ENCODE assay signal across 8 cellular contexts in genomic region chr2:199979841-199980628, GRCh38. TPM values are rescaled to one million over a fixed set of nuclear protein-coding genes. Genes with fewer than 3 reads are reported as not detected.
DNase-seq lines count a peak whose midpoint lies in the region; ATAC-seq and TF ChIP-seq lines count a peak whose summit lies in the region.

No MANE protein-coding gene starts in this region.

- H3K4me1 ChIP-seq in neuron (ENCODE audit: insufficient read depth, low read length) (peaks cover 7% of the 10 kb centered on the region), stomach (peaks cover 0 to 22% (median 10%) of the 10 kb centered on the region in 4 donors)

- peak overlapping the region; percentile 72 for H3K27ac Mint-ChIP-seq in activated T-cell treated with anti-CD3 and anti-CD28 coated beads, Interleukin-2, amount 50 U/mL, for 72 hours

- H3K36me3 Mint-ChIP-seq in activated T-cell treated with anti-CD3 and anti-CD28 coated beads, Interleukin-2, amount 50 U/mL, for 72 hours (ENCODE audit: insufficient read depth in 2 of 2): peaks cover 5 to 6% of the 10 kb centered on the region in 2 donors

- H3K9me3 ChIP-seq in neuron (ENCODE audit: low read length) (no peaks in the 10 kb centered on the region), stomach (no peaks in the 10 kb centered on the region)

- H2AFZ ChIP-seq in neuron (ENCODE audit: low read depth, low read length): peak overlapping the region; percentile 17

- H3K36me3 ChIP-seq in neuron (ENCODE audit: insufficient read depth, low read length) (no peaks in the 10 kb centered on the region), stomach (no peaks in the 10 kb centered on the region)

- no peak for TF ChIP-seq EP300 in stomach (IDR thresholded peaks at IDR 0.05)

- no peak overlapping the region for H3K27ac ChIP-seq in stomach

- peak overlapping the region; percentile 27 to 79 for H3K4me3 Mint-ChIP-seq in activated T-cell treated with anti-CD3 and anti-CD28 coated beads, Interleukin-2, amount 50 U/mL, for 72 hours

- H3K4me1 Mint-ChIP-seq in activated T-cell treated with anti-CD3 and anti-CD28 coated beads, Interleukin-2, amount 50 U/mL, for 72 hours (ENCODE audit: low read depth): peaks cover 32% of the 10 kb centered on the region

- peaks cover 0 to 3% of the 10 kb centered on the region in 2 donors for H3K9me3 Mint-ChIP-seq in activated T-cell treated with anti-CD3 and anti-CD28 coated beads, Interleukin-2, amount 50 U/mL, for 72 hours

- no peaks in the 10 kb centered on the region for H3K27me3 ChIP-seq in neuron (ENCODE audit: insufficient read depth, low read length)
- H3K27me3 ChIP-seq in stomach: no peaks in the 10 kb centered on the region

- intact Hi-C loops in stomach (cut with DNase I; ENCODE audit: low total_unique reads): loop anchor here (5.0 kb wide), 1 partner anchor 502 kb away; no protein-coding TSS in a partner anchor

- peak; percentile 40 for DNase-seq in NCI-H146 (lab: John Stamatoyannopoulos, UW)
- no peak for DNase-seq in NCI-H146 treated with DMSO at 0.1 percent for 48 hours (lab: John Stamatoyannopoulos, UW; ENCODE audit: unreplicated experiment)
- peak; percentile 71 for DNase-seq in HT1080 (ENCODE audit: low read depth)
- peak; percentile 82 for DNase-seq in RKO (ENCODE audit: low spot score)
- DNase-seq in activated T-cell treated with anti-CD3 and anti-CD28 coated beads, Interleukin-2, amount 50 U/mL, for 72 hours: peak; percentile 84 to 88
- peak; percentile 89 for DNase-seq in fibroblast of the aortic adventitia (ENCODE audit: low read depth)
- DNase-seq in stomach: peak; percentile 87

- TF ChIP-seq POLR2A in stomach (IDR thresholded peaks at IDR 0.05): no peak

- WGBS in stomach, 5 donors: 10 to 15% (median 11%) methylated on average over 12 of the region's 12 CpGs

- H3K27me3 Mint-ChIP-seq in activated T-cell treated with anti-CD3 and anti-CD28 coated beads, Interleukin-2, amount 50 U/mL, for 72 hours (ENCODE audit: low read depth): no peaks in the 10 kb centered on the region

- no peak for ATAC-seq in activated T-cell treated with anti-CD3 and anti-CD28 coated beads, Interleukin-2, amount 50 U/mL, for 72 hours (replicated peaks in 1 of 2)

- H3K4me3 ChIP-seq in fibroblast of the aortic adventitia (ENCODE audit: low read depth, low read length): peak overlapping the region; percentile 39
- peak overlapping the region; percentile 22 for H3K4me3 ChIP-seq in neuron (ENCODE audit: low read length)
- peak overlapping the region in 1 of 4 donors; percentile 11 for H3K4me3 ChIP-seq in stomach

- TF ChIP-seq CTCF in fibroblast of the aortic adventitia (IDR thresholded peaks at IDR 0.05; ENCODE audit: insufficient read depth, low read length): peak; percentile 83
- TF ChIP-seq CTCF in stomach (IDR thresholded peaks at IDR 0.05): peak in 5 of 7 experiments; percentile 41 to 96 (median 81)

RNA-seq across cellular contexts. Expression of gene MAIP1, which starts 24.7 kb away (rescaled TPM):
- 48.2 and 49.4 TPM in 2 replicates for total RNA-seq in HT1080 (2014; rRNA removed; shearing (Covaris generic))
- polyA plus RNA-seq in HT1080 (2015; cell fraction: cytosol; rRNA removed): 21.3 and 29.0 TPM in 2 replicates
- 21.2 and 22.6 TPM in 2 replicates for polyA plus RNA-seq in HT1080 (2015; cell fraction: nucleus; rRNA removed)
- total RNA-seq in activated T-cell treated with anti-CD3 and anti-CD28 coated beads, Interleukin-2, amount 50 U/mL, for 72 hours: 10 to 100 TPM; 30.4 to 34.6 TPM
- total RNA-seq in fibroblast of the aortic adventitia (ENCODE audit: low replicate concordance) (5.6 and 23.3 TPM in 2 replicates), stomach (10 to 100 TPM in 3 of 5 donors, 1 to 10 TPM in 1, not detected in 1; 7.0 to 30.4 (median 25.3) TPM)
- polyA plus RNA-seq in stomach: 10 to 100 TPM; 11.4 to 22.9 (median 19.6) TPM

RNA-seq across cellular contexts. Expression of gene TYW5, which starts 24.7 kb away (rescaled TPM):
- total RNA-seq in HT1080 (2014; rRNA removed; shearing (Covaris generic)): 4.6 and 5.3 TPM in 2 replicates
- 3.9 and 4.1 TPM in 2 replicates for polyA plus RNA-seq in HT1080 (2015; cell fraction: cytosol; rRNA removed)
- 8.7 and 10.4 TPM in 2 replicates for polyA plus RNA-seq in HT1080 (2015; cell fraction: nucleus; rRNA removed)
- 10 to 100 TPM; 13.3 to 14.7 TPM for total RNA-seq in activated T-cell treated with anti-CD3 and anti-CD28 coated beads, Interleukin-2, amount 50 U/mL, for 72 hours
- total RNA-seq in fibroblast of the aortic adventitia (ENCODE audit: low replicate concordance) (7.8 and 8.3 TPM in 2 replicates), stomach (10 to 100 TPM in 2 of 5 donors, 1 to 10 TPM in 3; 1.2 to 25.3 (median 4.9) TPM)
- 1 to 10 TPM; 2.8 to 3.2 (median 3.2) TPM for polyA plus RNA-seq in stomach
